In genomic region chr1:12088607-12089006, GRCh38 we compare ENCODE assay signal across 1 cellular context.
TF ChIP-seq lines count a peak whose summit lies in the region.

No MANE protein-coding gene starts in this region.

TF ChIP-seq in SK-N-SH, 30 proteins besides CTCF, POLR2A, EP300 and RAD21 (continued from another document):
- TF ChIP-seq REST (IDR thresholded peaks at IDR 0.05; ENCODE audit: low read depth, low read length) = no peak
